Comparison of ENCODE assay signal across 2 cellular contexts in the genomic region with DNA sequence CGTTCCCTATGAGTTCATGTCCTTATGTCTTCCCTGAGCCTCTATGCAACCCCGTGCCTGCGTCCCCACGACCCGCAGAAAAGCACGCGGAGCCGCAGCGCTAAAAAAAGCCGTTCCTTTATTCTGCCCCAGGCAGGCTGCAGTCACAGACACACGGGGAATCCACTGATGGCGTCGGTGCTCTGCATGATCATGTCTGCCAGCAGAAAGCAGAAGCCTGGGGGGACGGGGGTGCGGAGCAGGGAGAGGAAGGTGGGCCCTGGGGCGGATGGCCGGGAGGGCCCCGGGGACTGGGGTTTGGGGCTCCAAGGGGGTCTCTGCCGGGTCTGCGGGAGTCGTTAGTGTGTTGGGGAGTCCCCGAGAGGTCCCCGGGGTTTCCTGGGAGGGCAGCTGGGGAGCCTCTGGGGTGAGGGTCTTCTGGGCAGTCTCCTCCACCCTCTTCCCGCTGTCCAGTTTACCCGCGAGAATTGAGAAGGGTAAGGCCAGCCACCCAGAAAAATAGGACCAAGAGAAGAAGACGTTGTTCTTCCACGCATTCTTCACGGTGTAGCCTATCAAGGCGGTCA.
TF ChIP-seq lines count a peak whose summit lies in the region.

No MANE protein-coding gene starts in this region.

TF ChIP-seq in PFSK-1, 5 proteins besides CTCF, POLR2A, EP300 and RAD21:
- TF ChIP-seq TAF1 (IDR thresholded peaks at IDR 0.05; ENCODE audit: borderline replicate concordance, insufficient read depth, low read length) (0 out of 2 replicates have a peak, but pooled peaks have one; percentile 20), SIN3A (IDR thresholded peaks at IDR 0.05; ENCODE audit: borderline replicate concordance, insufficient read depth, low read length) (no peak), POLR2AphosphoS5 (IDR thresholded peaks at IDR 0.05; ENCODE audit: low read depth, low read length) (peak; percentile 74; the same call in 1 of the 2 replicates), FOXP2 (optimal IDR thresholded peaks at IDR 0.05; ENCODE audit: borderline replicate concordance, extremely low read depth, extremely low read length, insufficient read depth) (no peak)
- TF ChIP-seq, protein P1, sequence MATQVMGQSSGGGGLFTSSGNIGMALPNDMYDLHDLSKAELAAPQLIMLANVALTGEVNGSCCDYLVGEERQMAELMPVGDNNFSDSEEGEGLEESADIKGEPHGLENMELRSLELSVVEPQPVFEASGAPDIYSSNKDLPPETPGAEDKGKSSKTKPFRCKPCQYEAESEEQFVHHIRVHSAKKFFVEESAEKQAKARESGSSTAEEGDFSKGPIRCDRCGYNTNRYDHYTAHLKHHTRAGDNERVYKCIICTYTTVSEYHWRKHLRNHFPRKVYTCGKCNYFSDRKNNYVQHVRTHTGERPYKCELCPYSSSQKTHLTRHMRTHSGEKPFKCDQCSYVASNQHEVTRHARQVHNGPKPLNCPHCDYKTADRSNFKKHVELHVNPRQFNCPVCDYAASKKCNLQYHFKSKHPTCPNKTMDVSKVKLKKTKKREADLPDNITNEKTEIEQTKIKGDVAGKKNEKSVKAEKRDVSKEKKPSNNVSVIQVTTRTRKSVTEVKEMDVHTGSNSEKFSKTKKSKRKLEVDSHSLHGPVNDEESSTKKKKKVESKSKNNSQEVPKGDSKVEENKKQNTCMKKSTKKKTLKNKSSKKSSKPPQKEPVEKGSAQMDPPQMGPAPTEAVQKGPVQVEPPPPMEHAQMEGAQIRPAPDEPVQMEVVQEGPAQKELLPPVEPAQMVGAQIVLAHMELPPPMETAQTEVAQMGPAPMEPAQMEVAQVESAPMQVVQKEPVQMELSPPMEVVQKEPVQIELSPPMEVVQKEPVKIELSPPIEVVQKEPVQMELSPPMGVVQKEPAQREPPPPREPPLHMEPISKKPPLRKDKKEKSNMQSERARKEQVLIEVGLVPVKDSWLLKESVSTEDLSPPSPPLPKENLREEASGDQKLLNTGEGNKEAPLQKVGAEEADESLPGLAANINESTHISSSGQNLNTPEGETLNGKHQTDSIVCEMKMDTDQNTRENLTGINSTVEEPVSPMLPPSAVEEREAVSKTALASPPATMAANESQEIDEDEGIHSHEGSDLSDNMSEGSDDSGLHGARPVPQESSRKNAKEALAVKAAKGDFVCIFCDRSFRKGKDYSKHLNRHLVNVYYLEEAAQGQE (IDR thresholded peaks at IDR 0.05; ENCODE audit: insufficient read depth in 1 of 2, low read depth in 2 of 2, low read length in 2 of 2): no peak

TF ChIP-seq in HepG2, 621 proteins besides CTCF, POLR2A, EP300 and RAD21 (continues in another document):
- TF ChIP-seq ZBTB21 (CRISPR knock-in tag; IDR thresholded peaks at IDR 0.05) (no peak), RBFOX2 (IDR thresholded peaks at IDR 0.05; ENCODE audit: low read depth, low read length) (peak; percentile 38), SSRP1 (CRISPR knock-in tag; IDR thresholded peaks at IDR 0.05) (peak; percentile 44; the same call in 1 of the 2 replicates), ZNF3 (CRISPR knock-in tag; IDR thresholded peaks at IDR 0.05) (no peak), HNRNPL (IDR thresholded peaks at IDR 0.05; ENCODE audit: low read depth, low read length) (peak; percentile 62; the same call in 1 of the 2 replicates), BRCA1 (CRISPR knock-in tag; IDR thresholded peaks at IDR 0.05) (peak; percentile 56; the same call in 1 of the 2 replicates), NFYB (CRISPR knock-in tag; IDR thresholded peaks at IDR 0.05) (peak; percentile 19; the same call in 1 of the 2 replicates), HNRNPLL (IDR thresholded peaks at IDR 0.05; ENCODE audit: low read depth, low read length, poor library complexity, severe bottlenecking) (peak; percentile 1), MXI1 (IDR thresholded peaks at IDR 0.05; ENCODE audit: borderline replicate concordance, low read depth, low read length) (no peak), CCAR2 (optimal IDR thresholded peaks at IDR 0.05; ENCODE audit: low read depth, low read length) (peak; percentile 92), NFIB (CRISPR knock-in tag; IDR thresholded peaks at IDR 0.05; ENCODE audit: borderline replicate concordance) (no peak), POLR2G (IDR thresholded peaks at IDR 0.05; ENCODE audit: low read depth, low read length) (peak; percentile 88), MATR3 (CRISPR knock-in tag; IDR thresholded peaks at IDR 0.05) (no peak), KLF13 (CRISPR knock-in tag; IDR thresholded peaks at IDR 0.05) (no peak), ZKSCAN5 (CRISPR knock-in tag; IDR thresholded peaks at IDR 0.05) (no peak), BORCS8-MEF2B (CRISPR knock-in tag; IDR thresholded peaks at IDR 0.05) (no peak), ZNF776 (CRISPR knock-in tag; IDR thresholded peaks at IDR 0.05) (0 out of 2 replicates have a peak, but pooled peaks have one; percentile 13), ZEB1 (IDR thresholded peaks at IDR 0.05; ENCODE audit: insufficient replicate concordance, low read depth) (peak; percentile 45), NFKBIZ (CRISPR knock-in tag; IDR thresholded peaks at IDR 0.05) (0 out of 2 replicates have a peak, but pooled peaks have one; percentile 13), EED (CRISPR knock-in tag; IDR thresholded peaks at IDR 0.05) (0 out of 2 replicates have a peak, but pooled peaks have one; percentile 23), HNF4A (CRISPR knock-in tag; IDR thresholded peaks at IDR 0.05) (no peak), NRL (CRISPR knock-in tag; IDR thresholded peaks at IDR 0.05; ENCODE audit: borderline replicate concordance) (no peak), ZNF253 (CRISPR knock-in tag; IDR thresholded peaks at IDR 0.05; ENCODE audit: borderline replicate concordance) (no peak), ZNF33A (CRISPR knock-in tag; IDR thresholded peaks at IDR 0.05; ENCODE audit: borderline replicate concordance) (no peak), KAT2B (IDR thresholded peaks at IDR 0.05; ENCODE audit: borderline replicate concordance, low read depth, low read length) (no peak), AGO2 (optimal IDR thresholded peaks at IDR 0.05; ENCODE audit: low read depth, low read length) (peak; percentile 98), ZFP90 (CRISPR knock-in tag; IDR thresholded peaks at IDR 0.05; ENCODE audit: borderline replicate concordance) (0 out of 2 replicates have a peak, but pooled peaks have one; percentile 15)
- TF ChIP-seq, protein P2, sequence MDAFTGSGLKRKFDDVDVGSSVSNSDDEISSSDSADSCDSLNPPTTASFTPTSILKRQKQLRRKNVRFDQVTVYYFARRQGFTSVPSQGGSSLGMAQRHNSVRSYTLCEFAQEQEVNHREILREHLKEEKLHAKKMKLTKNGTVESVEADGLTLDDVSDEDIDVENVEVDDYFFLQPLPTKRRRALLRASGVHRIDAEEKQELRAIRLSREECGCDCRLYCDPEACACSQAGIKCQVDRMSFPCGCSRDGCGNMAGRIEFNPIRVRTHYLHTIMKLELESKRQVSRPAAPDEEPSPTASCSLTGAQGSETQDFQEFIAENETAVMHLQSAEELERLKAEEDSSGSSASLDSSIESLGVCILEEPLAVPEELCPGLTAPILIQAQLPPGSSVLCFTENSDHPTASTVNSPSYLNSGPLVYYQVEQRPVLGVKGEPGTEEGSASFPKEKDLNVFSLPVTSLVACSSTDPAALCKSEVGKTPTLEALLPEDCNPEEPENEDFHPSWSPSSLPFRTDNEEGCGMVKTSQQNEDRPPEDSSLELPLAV (CRISPR knock-in tag; conservative IDR thresholded peaks at IDR 0.05; ENCODE audit: low read depth): 0 out of 2 replicates have a peak, but pooled peaks have one; percentile 52
- TF ChIP-seq, protein P3, sequence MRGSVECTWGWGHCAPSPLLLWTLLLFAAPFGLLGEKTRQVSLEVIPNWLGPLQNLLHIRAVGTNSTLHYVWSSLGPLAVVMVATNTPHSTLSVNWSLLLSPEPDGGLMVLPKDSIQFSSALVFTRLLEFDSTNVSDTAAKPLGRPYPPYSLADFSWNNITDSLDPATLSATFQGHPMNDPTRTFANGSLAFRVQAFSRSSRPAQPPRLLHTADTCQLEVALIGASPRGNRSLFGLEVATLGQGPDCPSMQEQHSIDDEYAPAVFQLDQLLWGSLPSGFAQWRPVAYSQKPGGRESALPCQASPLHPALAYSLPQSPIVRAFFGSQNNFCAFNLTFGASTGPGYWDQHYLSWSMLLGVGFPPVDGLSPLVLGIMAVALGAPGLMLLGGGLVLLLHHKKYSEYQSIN (CRISPR knock-in tag; IDR thresholded peaks at IDR 0.05; ENCODE audit: borderline replicate concordance): no peak
- TF ChIP-seq, protein P4, sequence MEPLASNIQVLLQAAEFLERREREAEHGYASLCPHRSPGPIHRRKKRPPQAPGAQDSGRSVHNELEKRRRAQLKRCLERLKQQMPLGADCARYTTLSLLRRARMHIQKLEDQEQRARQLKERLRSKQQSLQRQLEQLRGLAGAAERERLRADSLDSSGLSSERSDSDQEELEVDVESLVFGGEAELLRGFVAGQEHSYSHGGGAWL (CRISPR knock-in tag; IDR thresholded peaks at IDR 0.05): peak; percentile 51; the same call in 1 of the 2 replicates
- TF ChIP-seq, protein P5, sequence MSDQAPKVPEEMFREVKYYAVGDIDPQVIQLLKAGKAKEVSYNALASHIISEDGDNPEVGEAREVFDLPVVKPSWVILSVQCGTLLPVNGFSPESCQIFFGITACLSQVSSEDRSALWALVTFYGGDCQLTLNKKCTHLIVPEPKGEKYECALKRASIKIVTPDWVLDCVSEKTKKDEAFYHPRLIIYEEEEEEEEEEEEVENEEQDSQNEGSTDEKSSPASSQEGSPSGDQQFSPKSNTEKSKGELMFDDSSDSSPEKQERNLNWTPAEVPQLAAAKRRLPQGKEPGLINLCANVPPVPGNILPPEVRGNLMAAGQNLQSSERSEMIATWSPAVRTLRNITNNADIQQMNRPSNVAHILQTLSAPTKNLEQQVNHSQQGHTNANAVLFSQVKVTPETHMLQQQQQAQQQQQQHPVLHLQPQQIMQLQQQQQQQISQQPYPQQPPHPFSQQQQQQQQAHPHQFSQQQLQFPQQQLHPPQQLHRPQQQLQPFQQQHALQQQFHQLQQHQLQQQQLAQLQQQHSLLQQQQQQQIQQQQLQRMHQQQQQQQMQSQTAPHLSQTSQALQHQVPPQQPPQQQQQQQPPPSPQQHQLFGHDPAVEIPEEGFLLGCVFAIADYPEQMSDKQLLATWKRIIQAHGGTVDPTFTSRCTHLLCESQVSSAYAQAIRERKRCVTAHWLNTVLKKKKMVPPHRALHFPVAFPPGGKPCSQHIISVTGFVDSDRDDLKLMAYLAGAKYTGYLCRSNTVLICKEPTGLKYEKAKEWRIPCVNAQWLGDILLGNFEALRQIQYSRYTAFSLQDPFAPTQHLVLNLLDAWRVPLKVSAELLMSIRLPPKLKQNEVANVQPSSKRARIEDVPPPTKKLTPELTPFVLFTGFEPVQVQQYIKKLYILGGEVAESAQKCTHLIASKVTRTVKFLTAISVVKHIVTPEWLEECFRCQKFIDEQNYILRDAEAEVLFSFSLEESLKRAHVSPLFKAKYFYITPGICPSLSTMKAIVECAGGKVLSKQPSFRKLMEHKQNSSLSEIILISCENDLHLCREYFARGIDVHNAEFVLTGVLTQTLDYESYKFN (CRISPR knock-in tag; conservative IDR thresholded peaks at IDR 0.05): no peak
- TF ChIP-seq, protein P6, sequence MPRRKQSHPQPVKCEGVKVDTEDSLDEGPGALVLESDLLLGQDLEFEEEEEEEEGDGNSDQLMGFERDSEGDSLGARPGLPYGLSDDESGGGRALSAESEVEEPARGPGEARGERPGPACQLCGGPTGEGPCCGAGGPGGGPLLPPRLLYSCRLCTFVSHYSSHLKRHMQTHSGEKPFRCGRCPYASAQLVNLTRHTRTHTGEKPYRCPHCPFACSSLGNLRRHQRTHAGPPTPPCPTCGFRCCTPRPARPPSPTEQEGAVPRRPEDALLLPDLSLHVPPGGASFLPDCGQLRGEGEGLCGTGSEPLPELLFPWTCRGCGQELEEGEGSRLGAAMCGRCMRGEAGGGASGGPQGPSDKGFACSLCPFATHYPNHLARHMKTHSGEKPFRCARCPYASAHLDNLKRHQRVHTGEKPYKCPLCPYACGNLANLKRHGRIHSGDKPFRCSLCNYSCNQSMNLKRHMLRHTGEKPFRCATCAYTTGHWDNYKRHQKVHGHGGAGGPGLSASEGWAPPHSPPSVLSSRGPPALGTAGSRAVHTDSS (CRISPR knock-in tag; conservative IDR thresholded peaks at IDR 0.05): no peak
- TF ChIP-seq, protein P7, sequence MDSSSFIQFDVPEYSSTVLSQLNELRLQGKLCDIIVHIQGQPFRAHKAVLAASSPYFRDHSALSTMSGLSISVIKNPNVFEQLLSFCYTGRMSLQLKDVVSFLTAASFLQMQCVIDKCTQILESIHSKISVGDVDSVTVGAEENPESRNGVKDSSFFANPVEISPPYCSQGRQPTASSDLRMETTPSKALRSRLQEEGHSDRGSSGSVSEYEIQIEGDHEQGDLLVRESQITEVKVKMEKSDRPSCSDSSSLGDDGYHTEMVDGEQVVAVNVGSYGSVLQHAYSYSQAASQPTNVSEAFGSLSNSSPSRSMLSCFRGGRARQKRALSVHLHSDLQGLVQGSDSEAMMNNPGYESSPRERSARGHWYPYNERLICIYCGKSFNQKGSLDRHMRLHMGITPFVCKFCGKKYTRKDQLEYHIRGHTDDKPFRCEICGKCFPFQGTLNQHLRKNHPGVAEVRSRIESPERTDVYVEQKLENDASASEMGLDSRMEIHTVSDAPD (CRISPR knock-in tag; IDR thresholded peaks at IDR 0.05): 0 out of 2 replicates have a peak, but pooled peaks have one; percentile 9
- TF ChIP-seq, protein P8, sequence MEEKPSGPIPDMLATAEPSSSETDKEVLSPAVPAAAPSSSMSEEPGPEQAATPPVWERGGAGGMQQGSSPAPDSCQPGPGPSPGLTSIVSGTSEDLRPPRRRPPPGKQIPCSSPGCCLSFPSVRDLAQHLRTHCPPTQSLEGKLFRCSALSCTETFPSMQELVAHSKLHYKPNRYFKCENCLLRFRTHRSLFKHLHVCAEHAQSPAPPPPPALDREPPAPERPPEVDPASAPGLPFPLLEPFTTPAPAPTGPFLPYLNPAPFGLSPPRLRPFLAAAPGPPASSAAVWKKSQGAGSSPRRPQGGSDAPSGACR (CRISPR knock-in tag; IDR thresholded peaks at IDR 0.05): no peak; the same call in none of the 2 replicates
- TF ChIP-seq, protein P9, sequence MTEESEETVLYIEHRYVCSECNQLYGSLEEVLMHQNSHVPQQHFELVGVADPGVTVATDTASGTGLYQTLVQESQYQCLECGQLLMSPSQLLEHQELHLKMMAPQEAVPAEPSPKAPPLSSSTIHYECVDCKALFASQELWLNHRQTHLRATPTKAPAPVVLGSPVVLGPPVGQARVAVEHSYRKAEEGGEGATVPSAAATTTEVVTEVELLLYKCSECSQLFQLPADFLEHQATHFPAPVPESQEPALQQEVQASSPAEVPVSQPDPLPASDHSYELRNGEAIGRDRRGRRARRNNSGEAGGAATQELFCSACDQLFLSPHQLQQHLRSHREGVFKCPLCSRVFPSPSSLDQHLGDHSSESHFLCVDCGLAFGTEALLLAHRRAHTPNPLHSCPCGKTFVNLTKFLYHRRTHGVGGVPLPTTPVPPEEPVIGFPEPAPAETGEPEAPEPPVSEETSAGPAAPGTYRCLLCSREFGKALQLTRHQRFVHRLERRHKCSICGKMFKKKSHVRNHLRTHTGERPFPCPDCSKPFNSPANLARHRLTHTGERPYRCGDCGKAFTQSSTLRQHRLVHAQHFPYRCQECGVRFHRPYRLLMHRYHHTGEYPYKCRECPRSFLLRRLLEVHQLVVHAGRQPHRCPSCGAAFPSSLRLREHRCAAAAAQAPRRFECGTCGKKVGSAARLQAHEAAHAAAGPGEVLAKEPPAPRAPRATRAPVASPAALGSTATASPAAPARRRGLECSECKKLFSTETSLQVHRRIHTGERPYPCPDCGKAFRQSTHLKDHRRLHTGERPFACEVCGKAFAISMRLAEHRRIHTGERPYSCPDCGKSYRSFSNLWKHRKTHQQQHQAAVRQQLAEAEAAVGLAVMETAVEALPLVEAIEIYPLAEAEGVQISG (CRISPR knock-in tag; IDR thresholded peaks at IDR 0.05): 0 out of 2 replicates have a peak, but pooled peaks have one; percentile 6
